In the genomic region with DNA sequence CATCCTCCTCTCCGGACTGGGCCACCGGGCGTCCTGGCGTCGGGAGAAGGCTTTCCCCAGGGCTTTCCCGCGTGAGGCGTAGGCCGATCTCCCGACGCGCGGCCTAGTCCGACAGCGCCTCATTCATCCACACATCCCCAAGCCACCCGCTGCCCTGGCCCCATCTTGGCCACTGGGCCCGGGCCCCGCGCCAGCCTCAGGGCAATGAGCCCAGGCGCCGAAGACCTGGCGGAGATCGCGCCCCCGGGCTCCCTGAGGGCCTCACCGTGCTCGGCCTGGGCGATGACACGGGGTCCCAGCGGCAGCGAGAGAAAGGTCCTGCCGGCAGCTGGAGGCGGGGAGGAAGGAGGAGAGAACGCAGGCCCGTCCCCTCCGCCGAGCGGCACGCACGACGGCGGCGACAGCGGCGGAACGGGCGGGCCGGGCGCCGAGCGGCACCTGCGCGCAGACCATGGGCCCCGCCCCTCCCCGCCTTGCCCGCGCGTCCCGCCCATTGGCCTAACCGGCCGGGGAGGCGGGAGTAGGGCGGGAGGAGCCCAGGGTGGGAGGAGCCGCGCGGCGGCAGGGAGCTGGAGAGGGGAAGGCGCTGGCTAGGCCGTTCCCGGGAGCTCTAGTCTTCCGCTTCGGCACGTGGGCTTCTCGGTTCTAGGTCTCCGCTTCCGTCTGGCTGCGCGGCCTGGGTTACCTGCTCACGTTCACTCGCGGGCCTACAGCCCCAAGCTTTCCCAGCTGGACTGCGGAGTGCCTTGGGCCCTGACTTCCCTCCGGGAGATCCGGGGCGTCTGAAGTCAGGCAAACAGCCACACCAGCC, we compare ENCODE assay signal across 8 cellular contexts. TPM values are rescaled to one million over a fixed set of nuclear protein-coding genes. Genes with fewer than 3 reads are reported as not detected.
DNase-seq lines count a peak whose midpoint lies in the region; ATAC-seq, FAIRE-seq and TF ChIP-seq lines count a peak whose summit lies in the region.

TSS of gene OLA1 (minus strand) at position 346 of the 811 bp plus-strand sequence. CDS start 1,717 bp downstream, outside the sequence.

- H3K9me3 ChIP-seq in fibroblast of lung (ENCODE audit: control insufficient read depth, insufficient read depth, low read depth, low read length), result no peaks in the 10 kb centered on the region
- no peaks in the 10 kb centered on the region for H3K9me3 ChIP-seq in naive thymus-derived CD4-positive, alpha-beta T cell (ENCODE audit: control insufficient read depth in 2 of 3, low read length in 3 of 3)

- TF ChIP-seq CTCF in RWPE1 (conservative IDR thresholded peaks at IDR 0.05; ENCODE audit: low read depth) (no peak), fibroblast of lung (conservative IDR thresholded peaks at IDR 0.05 in 1 of 2, IDR thresholded peaks at IDR 0.05 in 1 of 2; ENCODE audit: low read depth in 1 of 2, low read length in 2 of 2) (no peak)

- H3K27me3 ChIP-seq in fibroblast of lung (ENCODE audit: control insufficient read depth, insufficient read depth, low read length), result no peaks in the 10 kb centered on the region
- H3K27me3 ChIP-seq in naive thymus-derived CD4-positive, alpha-beta T cell (ENCODE audit: control insufficient read depth in 2 of 2, insufficient read depth in 2 of 2, low read length in 2 of 2), result no peaks in the 10 kb centered on the region

- H3K4me3 Mint-ChIP-seq in activated T-helper 17 cell treated with anti-CD3 and anti-CD28 coated beads, Interleukin-2, amount 50 U/mL, for 72 hours, result peak within 1 kb of the TSS; percentile 89
- H3K4me3 Mint-ChIP-seq in naive thymus-derived CD4-positive, alpha-beta T cell, result peak within 1 kb of the TSS; percentile 71 to 88 (median 86)
- peak within 1 kb of the TSS; percentile 84 for H3K4me3 Mint-ChIP-seq in stimulated activated memory B cell treated with anti-CD40 and anti-IgM and Interleukin-4, amounts not matched to agents 10 μg/mL and 1 μg/mL and 100 μg/mL, for 72 hours

- H2AFZ ChIP-seq in fibroblast of lung (ENCODE audit: low read length), result peak within 1 kb of the TSS; percentile 98

- intact Hi-C loops in naive thymus-derived CD4-positive, alpha-beta T cell (cut with micrococcal nuclease), result loop anchor here (1.0 to 5.0 kb wide), 14 partner anchors 84 to 1754 kb away; partner anchors contain the start of genes LNPK (in 2 of the 2), SCRN3 (in 2 of the 2), ATF2 (in 1 of the 2) and CDCA7 (in 1 of the 2)

- H3K4me3 ChIP-seq in fibroblast of lung (replicated peaks in 1 of 4; ENCODE audit: control extremely low read depth in 1 of 4, insufficient read depth in 1 of 4, low read depth in 3 of 4, low read length in 4 of 4), result peak within 1 kb of the TSS; percentile 66 to 93 (median 81)
- H3K4me3 ChIP-seq in naive thymus-derived CD4-positive, alpha-beta T cell (ENCODE audit: low read length), result peak within 1 kb of the TSS; percentile 90

- H3K9ac ChIP-seq in fibroblast of lung (ENCODE audit: insufficient read depth, low read length), result peak within 1 kb of the TSS; percentile 75

- ATAC-seq in activated T-helper 17 cell treated with anti-CD3 and anti-CD28 coated beads, Interleukin-2, amount 50 U/mL, for 72 hours (replicated peaks), result peak; percentile 98
- peak; percentile 99 for ATAC-seq in naive thymus-derived CD4-positive, alpha-beta T cell
- ATAC-seq in stimulated activated memory B cell treated with anti-CD40 and anti-IgM and Interleukin-4, amounts not matched to agents 10 μg/mL and 1 μg/mL and 100 μg/mL, for 72 hours, result peak; percentile 99

- no peaks in the 10 kb centered on the region for H3K9me3 Mint-ChIP-seq in activated T-helper 17 cell treated with anti-CD3 and anti-CD28 coated beads, Interleukin-2, amount 50 U/mL, for 72 hours
- H3K9me3 Mint-ChIP-seq in naive thymus-derived CD4-positive, alpha-beta T cell, result peaks cover 0 to 3% (median 0%) of the 10 kb centered on the region in 11 donors
- no peaks in the 10 kb centered on the region for H3K9me3 Mint-ChIP-seq in stimulated activated memory B cell treated with anti-CD40 and anti-IgM and Interleukin-4, amounts not matched to agents 10 μg/mL and 1 μg/mL and 100 μg/mL, for 72 hours

- peaks cover 32% of the 10 kb centered on the region for H3K79me2 ChIP-seq in fibroblast of lung (ENCODE audit: control insufficient read depth, insufficient read depth, low read length)

- peak within 1 kb of the TSS; percentile 94 for H3K4me2 ChIP-seq in fibroblast of lung (ENCODE audit: extremely low read depth, insufficient read depth, low read length)

- peak within 1 kb of the TSS; percentile 90 for H3K27ac Mint-ChIP-seq in activated T-helper 17 cell treated with anti-CD3 and anti-CD28 coated beads, Interleukin-2, amount 50 U/mL, for 72 hours
- peak within 1 kb of the TSS; percentile 67 to 91 (median 79) for H3K27ac Mint-ChIP-seq in naive thymus-derived CD4-positive, alpha-beta T cell
- H3K27ac Mint-ChIP-seq in stimulated activated memory B cell treated with anti-CD40 and anti-IgM and Interleukin-4, amounts not matched to agents 10 μg/mL and 1 μg/mL and 100 μg/mL, for 72 hours, result peak within 1 kb of the TSS; percentile 75

- POLR2A ChIA-PET in RWPE1 (lab: Yijun Ruan, JAX; ENCODE audit: low non-redundant PET), result interaction anchor here (1.2 kb wide), 1 partner anchor 15 kb away, joined by 3 read pairs; no protein-coding TSS in a partner anchor
- POLR2A ChIA-PET in naive thymus-derived CD4-positive, alpha-beta T cell (lab: Charles Lee), result interaction anchor here (0.7 to 1.6 kb wide), 4 partner anchors 12 to 284 kb away, joined by 3 to 8 read pairs (median 3); partner anchors contain the start of genes SCRN3 and SP3

- H3K27ac ChIP-seq in RWPE1 (peak within 1 kb of the TSS; percentile 75), fibroblast of lung (ENCODE audit: insufficient read depth, low read length) (peak within 1 kb of the TSS; percentile 74)
- peak within 1 kb of the TSS; percentile 82 for H3K27ac ChIP-seq in naive thymus-derived CD4-positive, alpha-beta T cell (ENCODE audit: low read depth, low read length)

- peaks cover 17% of the 10 kb centered on the region for H3K4me1 Mint-ChIP-seq in activated T-helper 17 cell treated with anti-CD3 and anti-CD28 coated beads, Interleukin-2, amount 50 U/mL, for 72 hours
- H3K4me1 Mint-ChIP-seq in naive thymus-derived CD4-positive, alpha-beta T cell, result peaks cover 18 to 32% (median 25%) of the 10 kb centered on the region in 7 donors
- peaks cover 7% of the 10 kb centered on the region for H3K4me1 Mint-ChIP-seq in stimulated activated memory B cell treated with anti-CD40 and anti-IgM and Interleukin-4, amounts not matched to agents 10 μg/mL and 1 μg/mL and 100 μg/mL, for 72 hours

- H3K36me3 ChIP-seq in fibroblast of lung (ENCODE audit: control insufficient read depth, insufficient read depth, low read length), result no peaks in the 10 kb centered on the region
- peaks cover 0 to 4% (median 0%) of the 10 kb centered on the region in 3 experiments for H3K36me3 ChIP-seq in naive thymus-derived CD4-positive, alpha-beta T cell (ENCODE audit: control insufficient read depth in 2 of 3, insufficient read depth in 3 of 3, low read length in 3 of 3)

- DNase-seq in EL (peak; percentile 95), H54 (ENCODE audit: insufficient read length, low spot score) (peak; percentile 89), LoVo (ENCODE audit: low spot score) (peak; percentile 96), RWPE1 (ENCODE audit: low spot score) (peak; percentile 98), fibroblast of lung (ENCODE audit: low read depth in 2 of 2) (peak; percentile 91 to 92)
- DNase-seq in naive thymus-derived CD4-positive, alpha-beta T cell, result peak; percentile 91 to 99 (median 95)

- peak; percentile 69 for FAIRE-seq in H54 (lab: Jason Lieb, UNC)

- peaks cover 34% of the 10 kb centered on the region for H3K36me3 Mint-ChIP-seq in activated T-helper 17 cell treated with anti-CD3 and anti-CD28 coated beads, Interleukin-2, amount 50 U/mL, for 72 hours (ENCODE audit: low read depth)
- peaks cover 0 to 17% (median 13%) of the 10 kb centered on the region in 5 donors for H3K36me3 Mint-ChIP-seq in naive thymus-derived CD4-positive, alpha-beta T cell
- H3K36me3 Mint-ChIP-seq in stimulated activated memory B cell treated with anti-CD40 and anti-IgM and Interleukin-4, amounts not matched to agents 10 μg/mL and 1 μg/mL and 100 μg/mL, for 72 hours, result peaks cover 7% of the 10 kb centered on the region

- CTCF ChIA-PET in RWPE1 (lab: Yijun Ruan, JAX), result interaction anchor here (0.6 to 1.1 kb wide), 3 partner anchors 13 to 88 kb away, joined by 3 to 5 read pairs (median 3); no protein-coding TSS in a partner anchor
- CTCF ChIA-PET in naive thymus-derived CD4-positive, alpha-beta T cell (lab: Charles Lee), result interaction anchor here (0.6 to 1.0 kb wide), 2 partner anchors 88 to 342 kb away, joined by 3 to 4 read pairs; no protein-coding TSS in a partner anchor

- no peaks in the 10 kb centered on the region for H3K27me3 Mint-ChIP-seq in activated T-helper 17 cell treated with anti-CD3 and anti-CD28 coated beads, Interleukin-2, amount 50 U/mL, for 72 hours
- peaks cover 0 to 5% (median 0%) of the 10 kb centered on the region in 5 donors for H3K27me3 Mint-ChIP-seq in naive thymus-derived CD4-positive, alpha-beta T cell
- no peaks in the 10 kb centered on the region for H3K27me3 Mint-ChIP-seq in stimulated activated memory B cell treated with anti-CD40 and anti-IgM and Interleukin-4, amounts not matched to agents 10 μg/mL and 1 μg/mL and 100 μg/mL, for 72 hours

- no peaks in the 10 kb centered on the region for H4K20me1 ChIP-seq in fibroblast of lung (ENCODE audit: control insufficient read depth, extremely low read depth, insufficient read depth, low read length)

- H3K4me1 ChIP-seq in fibroblast of lung (ENCODE audit: control insufficient read depth, extremely low read depth, insufficient read depth, low read length), result peaks cover 4% of the 10 kb centered on the region
- peaks cover 6 to 12% of the 10 kb centered on the region in 2 donors for H3K4me1 ChIP-seq in naive thymus-derived CD4-positive, alpha-beta T cell (ENCODE audit: control insufficient read depth in 2 of 2, insufficient read depth in 2 of 2, low read length in 2 of 2)

- TF ChIP-seq POLR2A in H54 (IDR thresholded peaks at IDR 0.05; ENCODE audit: low read depth, low read length), result peak; percentile 71

RNA-seq across cellular contexts. Expression of gene OLA1, which starts in this region (rescaled TPM):
- 100 to 1,000 TPM; 102 to 123 TPM for total RNA-seq in activated T-helper 17 cell treated with anti-CD3 and anti-CD28 coated beads, Interleukin-2, amount 50 U/mL, for 72 hours
- total RNA-seq in fibroblast of lung, result 70.4 and 74.3 TPM in 2 replicates
- 91.4 and 122 TPM in 2 replicates for polyA plus RNA-seq in fibroblast of lung
- polyA plus RNA-seq in fibroblast of lung (2012), result 68.7 and 96.7 TPM in 2 replicates
- 4.7 and 8.7 TPM in 2 replicates for polyA minus RNA-seq in fibroblast of lung (ENCODE audit: low replicate concordance)
- total RNA-seq in naive thymus-derived CD4-positive, alpha-beta T cell, result 10 to 100 TPM; 34.4 to 84.7 (median 40.3) TPM
- 10 to 100 TPM; 55.8 to 83.6 TPM for polyA plus RNA-seq in naive thymus-derived CD4-positive, alpha-beta T cell

Comparison
In these comparisons a context has a peak if more than half of its experiments do, and no peak if none do; other contexts are left out.
1. Peak in every context shown above with its lines: DNase-seq, ATAC-seq, H3K4me3 ChIP-seq and H3K27ac ChIP-seq.